11 cellular contexts compared by ENCODE assay signal in the genomic region with DNA sequence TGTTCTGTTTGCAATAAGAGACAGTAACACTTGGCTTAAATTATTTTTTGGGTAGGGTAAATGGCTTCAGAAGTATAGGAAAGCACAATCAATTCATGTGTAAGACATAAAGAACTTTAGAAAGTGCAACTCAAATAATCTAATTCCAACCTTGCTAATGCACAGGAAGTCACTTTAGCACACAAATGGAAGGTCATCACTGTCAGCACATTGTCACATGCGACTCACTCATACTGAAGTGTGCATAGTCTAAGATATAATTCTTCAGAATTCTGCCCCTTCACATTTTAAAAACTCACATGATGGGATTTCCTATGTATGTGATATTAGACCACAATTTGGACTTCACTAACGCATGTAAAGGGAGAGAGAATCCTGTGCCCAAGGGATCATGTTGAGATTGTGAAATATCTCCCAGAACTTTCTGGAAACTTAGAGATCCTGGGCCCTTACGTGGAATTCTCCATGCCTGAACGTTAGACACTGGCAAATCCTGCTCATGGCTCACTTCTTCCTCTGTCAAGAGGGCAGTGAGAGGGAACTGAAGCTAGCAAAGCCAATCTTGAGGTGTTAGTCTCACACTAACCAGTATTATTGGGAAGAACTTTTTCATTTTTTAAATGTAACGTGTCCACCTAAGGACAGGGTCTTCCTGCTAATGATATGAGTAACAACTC.
DNase-seq lines count a peak whose midpoint lies in the region; ATAC-seq and TF ChIP-seq lines count a peak whose summit lies in the region.
"Had no signal": no experiment of that assay in that cellular context is flagged by ENCODE, and none has a peak within 500 bp of the region (broad histone marks: within the 10 kb centered on the region; RNA-seq: fewer than 3 reads in every experiment).

No MANE protein-coding gene starts in this region.

- H3K27ac Mint-ChIP-seq in activated B cell treated with CpG ODN at 0.5 μM for 24 hours (peak overlapping the region; percentile 77), CD14-positive monocyte (no peak overlapping the region)

- no peak for TF ChIP-seq POLR2A in erythroblast (IDR thresholded peaks at IDR 0.05; ENCODE audit: low read length)

- ATAC-seq in HG02938 (IDR thresholded peaks at IDR 0.05; ENCODE audit: unreplicated experiment): peak; percentile 21
- ATAC-seq in activated B cell treated with CpG ODN at 0.5 μM for 24 hours (ENCODE audit: low read depth): peak; percentile 25
- ATAC-seq: gastrocnemius medialis had no signal

- intact Hi-C loops in activated B cell treated with CpG ODN at 0.5 μM for 24 hours (cut with micrococcal nuclease): loop anchor here (1.0 to 5.0 kb wide), 6 partner anchors 51 to 404 kb away; no protein-coding TSS in a partner anchor
- intact Hi-C loops in CD14-positive monocyte (cut with micrococcal nuclease): no loop called here

- CTCF ChIA-PET in activated B cell treated with CpG ODN at 0.5 μM for 24 hours (lab: Charles Lee): interaction anchor here (0.5 to 1.5 kb wide), 2 partner anchors 8 to 130 kb away, joined by 3 read pairs; no protein-coding TSS in a partner anchor

- TF ChIP-seq CTCF in activated B cell treated with CpG ODN at 0.5 μM for 24 hours (IDR thresholded peaks at IDR 0.05) (no peak), CD14-positive monocyte (IDR thresholded peaks at IDR 0.05) (no peak)

- H3K36me3 Mint-ChIP-seq in activated B cell treated with CpG ODN at 0.5 μM for 24 hours (ENCODE audit: low read depth) (no peaks in the 10 kb centered on the region), CD14-positive monocyte (no peaks in the 10 kb centered on the region)

- H3K4me3 Mint-ChIP-seq in activated B cell treated with CpG ODN at 0.5 μM for 24 hours (peak overlapping the region; percentile 30), CD14-positive monocyte (no peak overlapping the region)

- no peaks in the 10 kb centered on the region for H3K9me3 Mint-ChIP-seq in activated B cell treated with CpG ODN at 0.5 μM for 24 hours
- H3K9me3 Mint-ChIP-seq in CD14-positive monocyte: peaks cover 0 to 4% (median 2%) of the 10 kb centered on the region in 7 donors

- DNase-seq in stimulated activated CD4-positive, alpha-beta T cell treated with anti-CD3 and anti-CD28 coated beads, Interleukin-1b, Interleukin-23, amount 100 ng/mL, for 48 hours: peak; percentile 12
- no peak for DNase-seq in stimulated activated CD4-positive, alpha-beta T cell treated with anti-CD3 and anti-CD28 coated beads, Interleukin-4, amount 100 ng/mL, for 1 hour
- DNase-seq in activated B cell treated with CpG ODN at 0.5 μM for 24 hours (no peak), EL (no peak), CD14-positive monocyte (ENCODE audit: low spot score) (no peak), foreskin melanocyte (no peak), erythroblast (lab: John Stamatoyannopoulos, UW) (no peak)
- DNase-seq: gastrocnemius medialis, kidney, stomach had no signal

- H3K27me3 Mint-ChIP-seq in activated B cell treated with CpG ODN at 0.5 μM for 24 hours (no peaks in the 10 kb centered on the region), CD14-positive monocyte (ENCODE audit: low read depth in 3 of 3) (no peaks in the 10 kb centered on the region)

- POLR2A ChIA-PET in activated B cell treated with CpG ODN at 0.5 μM for 24 hours (lab: Charles Lee): no interaction called here

- H3K4me1 Mint-ChIP-seq in activated B cell treated with CpG ODN at 0.5 μM for 24 hours (peaks cover 30% of the 10 kb centered on the region), CD14-positive monocyte (peaks cover 10% of the 10 kb centered on the region)
